ENCODE assay signal across 15 cellular contexts in the genomic region with DNA sequence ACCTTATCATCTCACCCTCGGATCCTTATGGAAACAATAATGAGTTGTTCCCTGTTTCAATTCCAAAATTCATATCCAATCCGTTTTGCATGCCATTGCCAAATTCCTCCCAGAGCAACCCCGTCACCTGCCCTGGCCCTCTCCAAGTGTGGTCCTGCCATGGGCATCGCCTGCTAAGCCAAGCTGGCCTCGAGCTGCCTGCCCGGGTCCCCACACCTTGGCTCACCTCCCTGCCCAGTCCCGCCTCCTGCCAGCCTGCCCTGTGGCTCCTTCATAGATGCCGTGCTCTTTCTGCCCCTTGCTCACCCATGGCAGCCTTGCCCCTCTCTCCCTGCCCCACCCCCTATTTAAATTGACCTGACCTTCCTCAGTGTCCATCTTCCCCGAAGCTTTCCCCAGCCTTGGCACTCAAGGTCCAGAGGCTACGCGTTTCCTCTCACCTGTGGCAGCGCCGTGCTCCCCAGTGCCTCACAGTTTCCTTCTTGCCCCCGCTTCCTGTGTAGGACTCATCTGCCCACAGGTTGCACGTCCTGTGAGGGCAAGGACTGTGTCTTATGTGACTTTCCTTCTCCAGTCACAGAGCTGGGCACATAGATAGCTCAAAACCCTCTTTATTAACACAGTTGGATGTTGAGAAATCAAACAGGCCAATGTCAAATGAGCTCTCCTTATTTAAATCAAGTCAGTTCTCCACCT. TPM values are rescaled to one million over a fixed set of nuclear protein-coding genes. Genes with fewer than 3 reads are reported as not detected.
DNase-seq lines count a peak whose midpoint lies in the region; ATAC-seq and TF ChIP-seq lines count a peak whose summit lies in the region.
"Had no signal": no experiment of that assay in that cellular context is flagged by ENCODE, and none has a peak within 500 bp of the region (broad histone marks: within the 10 kb centered on the region; RNA-seq: fewer than 3 reads in every experiment).

No MANE protein-coding gene starts in this region.

- H3K27ac Mint-ChIP-seq in activated T-cell treated with anti-CD3 and anti-CD28 coated beads, Interleukin-2, amount 50 U/mL, for 24 hours, result peak overlapping the region; percentile 16
- peak overlapping the region; percentile 33 for H3K27ac Mint-ChIP-seq in stimulated activated effector memory CD8-positive, alpha-beta T cell treated with anti-CD3 and anti-CD28 coated beads, Interleukin-12 subunit alpha, Interleukin-12 subunit beta, amount 100 ng/mL, for 72 hours

- peak overlapping the region in 52 of 59 donors; percentile 2 to 91 (median 68) for H3K27ac ChIP-seq in dorsolateral prefrontal cortex
- no peak overlapping the region for H3K27ac ChIP-seq in left lung
- H3K27ac ChIP-seq: ascending aorta, prostate gland, spleen had no signal

- no peaks in the 10 kb centered on the region for H3K4me1 ChIP-seq in left lung
- H3K4me1 ChIP-seq: ascending aorta, prostate gland, spleen had no signal

- H3K36me3 ChIP-seq in left lung, result no peaks in the 10 kb centered on the region
- H3K36me3 ChIP-seq: ascending aorta, prostate gland, spleen had no signal

- TF ChIP-seq CTCF in dorsolateral prefrontal cortex (IDR thresholded peaks at IDR 0.05 in 54 of 56, conservative IDR thresholded peaks at IDR 0.05 in 2 of 56; ENCODE audit: low read depth in 1 of 56, partially characterized antibody in 56 of 56), result no peak
- TF ChIP-seq CTCF in left lung (IDR thresholded peaks at IDR 0.05), result no peak

- H3K9me3 ChIP-seq in left lung, result peaks cover 0 to under 1% of the 10 kb centered on the region in 2 donors
- H3K9me3 ChIP-seq: prostate gland had no signal

- H3K4me1 Mint-ChIP-seq in activated T-cell treated with anti-CD3 and anti-CD28 coated beads, Interleukin-2, amount 50 U/mL, for 24 hours (ENCODE audit: low read depth), result peaks cover 23% of the 10 kb centered on the region
- H3K4me1 Mint-ChIP-seq in stimulated activated effector memory CD8-positive, alpha-beta T cell treated with anti-CD3 and anti-CD28 coated beads, Interleukin-12 subunit alpha, Interleukin-12 subunit beta, amount 100 ng/mL, for 72 hours, result peaks cover 26% of the 10 kb centered on the region

- H3K9me3 Mint-ChIP-seq in activated T-cell treated with anti-CD3 and anti-CD28 coated beads, Interleukin-2, amount 50 U/mL, for 24 hours, result peaks cover 2% of the 10 kb centered on the region
- H3K9me3 Mint-ChIP-seq in stimulated activated effector memory CD8-positive, alpha-beta T cell treated with anti-CD3 and anti-CD28 coated beads, Interleukin-12 subunit alpha, Interleukin-12 subunit beta, amount 100 ng/mL, for 72 hours, result peaks cover 1% of the 10 kb centered on the region

- ATAC-seq in stimulated activated effector memory CD8-positive, alpha-beta T cell treated with anti-CD3 and anti-CD28 coated beads, Interleukin-12 subunit alpha, Interleukin-12 subunit beta, amount 100 ng/mL, for 72 hours, result peak; percentile 90
- ATAC-seq in Right ventricle myocardium inferior (no peak), left lung (no peak)
- ATAC-seq: HCT116, Panc1, SK-N-SH treated with all-trans-retinoic acid at 6 μM for 48 hours had no signal

- DNase-seq in activated T-cell treated with anti-CD3 and anti-CD28 coated beads for 4 hours (peak; percentile 36), dorsolateral prefrontal cortex (peak in 1 of 10 donors; percentile 63), Right ventricle myocardium inferior (ENCODE audit: missing footprints) (no peak), T-helper 1 cell (no peak), left lung (no peak)
- DNase-seq in activated T-cell treated with anti-CD3 and anti-CD28 coated beads, Interleukin-2, amount 50 U/mL, for 1 hour, result no peak
- DNase-seq in activated T-cell treated with anti-CD3 and anti-CD28 coated beads, Interleukin-2, amount 50 U/mL, for 24 hours, result peak; percentile 44
- no peak for DNase-seq in stimulated activated effector memory CD8-positive, alpha-beta T cell treated with anti-CD3 and anti-CD28 coated beads, Interleukin-12 subunit alpha, Interleukin-12 subunit beta, amount 100 ng/mL, for 72 hours (ENCODE audit: low spot score in 2 of 2)
- DNase-seq: spleen had no signal

- H3K27me3 Mint-ChIP-seq in activated T-cell treated with anti-CD3 and anti-CD28 coated beads, Interleukin-2, amount 50 U/mL, for 24 hours, result peaks cover 28% of the 10 kb centered on the region

- H3K27me3 ChIP-seq in dorsolateral prefrontal cortex (no peaks in the 10 kb centered on the region), left lung (peaks cover 2 to 74% of the 10 kb centered on the region in 2 donors)
- H3K27me3 ChIP-seq: ascending aorta had no signal

- H3K4me3 ChIP-seq in dorsolateral prefrontal cortex (peak overlapping the region in 3 of 59 donors; percentile 0 to 33 (median 2)), left lung (no peak overlapping the region)
- H3K4me3 ChIP-seq: ascending aorta, prostate gland, spleen had no signal

- intact Hi-C loops in dorsolateral prefrontal cortex (cut with DNase I) (no loop called here), Right ventricle myocardium inferior (cut with DNase I) (no loop called here), left lung (cut with DNase I) (no loop called here)

- H3K4me3 Mint-ChIP-seq in activated T-cell treated with anti-CD3 and anti-CD28 coated beads, Interleukin-2, amount 50 U/mL, for 24 hours, result no peak overlapping the region
- peak overlapping the region; percentile 52 for H3K4me3 Mint-ChIP-seq in stimulated activated effector memory CD8-positive, alpha-beta T cell treated with anti-CD3 and anti-CD28 coated beads, Interleukin-12 subunit alpha, Interleukin-12 subunit beta, amount 100 ng/mL, for 72 hours

- H3K36me3 Mint-ChIP-seq in activated T-cell treated with anti-CD3 and anti-CD28 coated beads, Interleukin-2, amount 50 U/mL, for 24 hours (ENCODE audit: low read depth), result no peaks in the 10 kb centered on the region
- peaks cover 6% of the 10 kb centered on the region for H3K36me3 Mint-ChIP-seq in stimulated activated effector memory CD8-positive, alpha-beta T cell treated with anti-CD3 and anti-CD28 coated beads, Interleukin-12 subunit alpha, Interleukin-12 subunit beta, amount 100 ng/mL, for 72 hours

RNA-seq across cellular contexts. Expression of a gene that starts 12.7 kb away (rescaled TPM):
- total RNA-seq in dorsolateral prefrontal cortex, result 100 to 1,000 TPM; 323 to 524 (median 437) TPM
- total RNA-seq in Right ventricle myocardium inferior, result 39.3 TPM
- 1 to 10 TPM in 1 of 2 donors, under 1 TPM in 1; 0.99 to 1.9 TPM for total RNA-seq in left lung
- total RNA-seq: fibroblast of villous mesenchyme had no signal

Comparison
In these comparisons a context has a peak if more than half of its experiments do, and no peak if none do; other contexts are left out.
1. DNase-seq: peak in activated T-cell treated with anti-CD3 and anti-CD28 coated beads for 4 hours (single experiment) and activated T-cell treated with anti-CD3 and anti-CD28 coated beads, Interleukin-2, amount 50 U/mL, for 24 hours (single experiment); none in activated T-cell treated with anti-CD3 and anti-CD28 coated beads, Interleukin-2, amount 50 U/mL, for 1 hour (single experiment), stimulated activated effector memory CD8-positive, alpha-beta T cell treated with anti-CD3 and anti-CD28 coated beads, Interleukin-12 subunit alpha, Interleukin-12 subunit beta, amount 100 ng/mL, for 72 hours (0 of 2), Right ventricle myocardium inferior (single experiment), T-helper 1 cell (0 of 5) and left lung (0 of 2).
2. H3K27ac ChIP-seq: peak in dorsolateral prefrontal cortex (52 of 59); none in left lung (0 of 2).
3. RNA of a gene that starts 12.7 kb away (total RNA-seq): 323 to 524 TPM in dorsolateral prefrontal cortex and 39.3 TPM in Right ventricle myocardium inferior (single experiment); 0.99 to 1.9 TPM in left lung; every median in the first group is over 10 times any median in the second.